8 cellular contexts compared by ENCODE assay signal in the genomic region with DNA sequence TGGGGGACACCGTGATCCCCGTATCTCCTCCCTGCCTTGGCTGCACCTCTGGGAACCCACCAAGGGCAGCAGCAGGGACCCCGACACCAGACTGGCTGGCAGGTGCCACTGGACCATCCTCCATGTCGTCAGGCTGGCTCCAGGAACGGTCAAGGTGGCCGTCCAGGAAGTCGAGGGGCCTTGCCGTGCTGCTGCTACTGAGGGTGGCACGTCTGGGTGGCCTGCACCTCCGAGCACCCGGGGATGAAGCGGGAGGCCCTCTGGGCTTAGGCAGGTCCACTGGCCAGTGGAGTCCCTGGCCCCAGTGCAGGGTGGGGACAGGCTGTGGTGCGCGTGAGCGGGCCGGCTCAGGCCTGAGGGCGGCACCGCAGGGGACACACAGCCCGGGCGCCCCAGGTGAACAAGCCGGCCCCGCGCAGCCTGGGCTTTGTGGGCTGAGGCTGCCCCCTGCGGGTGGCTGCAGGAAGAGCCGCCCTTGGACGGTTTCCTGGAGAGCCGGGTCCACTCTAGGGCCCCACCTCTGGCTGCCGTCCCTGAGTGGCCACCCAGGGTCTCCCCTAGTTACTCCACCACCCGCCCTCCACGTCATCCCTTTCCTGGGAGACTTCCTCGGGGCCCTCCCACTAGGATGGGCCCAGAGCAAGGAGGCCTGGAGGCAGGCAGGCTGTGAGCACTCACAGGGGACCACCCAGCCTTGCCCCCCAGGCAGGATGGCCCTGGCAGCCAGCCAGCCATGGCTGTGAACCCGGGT. TPM values are rescaled to one million over a fixed set of nuclear protein-coding genes. Genes with fewer than 3 reads are reported as not detected.
DNase-seq lines count a peak whose midpoint lies in the region; ATAC-seq and TF ChIP-seq lines count a peak whose summit lies in the region.

No MANE protein-coding gene starts in this region.

- H3K9me3 ChIP-seq in CD8-positive, alpha-beta memory T cell (ENCODE audit: low read length) = no peaks in the 10 kb centered on the region
- no peaks in the 10 kb centered on the region for H3K9me3 ChIP-seq in breast epithelium

- peaks cover 7% of the 10 kb centered on the region for H3K4me1 ChIP-seq in CD8-positive, alpha-beta memory T cell (ENCODE audit: insufficient read depth, low read length)
- peaks cover 7 to 10% of the 10 kb centered on the region in 2 donors for H3K4me1 ChIP-seq in breast epithelium

- POLR2A ChIA-PET in CD8-positive, alpha-beta memory T cell (lab: Charles Lee) = no interaction called here

- H3K4me3 ChIP-seq in CD8-positive, alpha-beta memory T cell (ENCODE audit: low read length) = no peak overlapping the region
- H3K4me3 ChIP-seq in WI38 (ENCODE audit: low read depth, low read length) (no peak overlapping the region), breast epithelium (peak overlapping the region in 1 of 3 donors; percentile 26), kidney epithelial cell (ENCODE audit: low read depth, low read length) (no peak overlapping the region)

- no peak for TF ChIP-seq POLR2A in breast epithelium (IDR thresholded peaks at IDR 0.05)

- CTCF ChIA-PET in CD8-positive, alpha-beta memory T cell (lab: Charles Lee) = interaction anchor here (1.1 kb wide), 1 partner anchor 84 kb away, joined by 3 read pairs; no protein-coding TSS in a partner anchor

- H3K4me3 Mint-ChIP-seq in CD8-positive, alpha-beta memory T cell = no peak overlapping the region

- peaks cover 0 to 7% (median 0%) of the 10 kb centered on the region in 3 donors for H3K36me3 Mint-ChIP-seq in CD8-positive, alpha-beta memory T cell

- no peaks in the 10 kb centered on the region for H3K27me3 ChIP-seq in CD8-positive, alpha-beta memory T cell (ENCODE audit: insufficient read depth, low read length, poor library complexity, severe bottlenecking)
- H3K27me3 ChIP-seq in breast epithelium (no peaks in the 10 kb centered on the region), kidney epithelial cell (ENCODE audit: control insufficient read depth, insufficient read depth, low read length) (peaks cover 4% of the 10 kb centered on the region)

- no peak overlapping the region for H3K27ac ChIP-seq in CD8-positive, alpha-beta memory T cell (ENCODE audit: low read depth, low read length)
- H3K27ac ChIP-seq in breast epithelium = peak overlapping the region in 1 of 2 donors; percentile 38

- TF ChIP-seq CTCF in WI38 (IDR thresholded peaks at IDR 0.05; ENCODE audit: low read depth, low read length) = peak; percentile 83
- peak; percentile 46 to 83 (median 75) for TF ChIP-seq CTCF in breast epithelium (IDR thresholded peaks at IDR 0.05)
- peak; percentile 85 for TF ChIP-seq CTCF in kidney epithelial cell (IDR thresholded peaks at IDR 0.05; ENCODE audit: insufficient read depth, low read length, poor library complexity, severe bottlenecking)

- H3K27ac Mint-ChIP-seq in CD8-positive, alpha-beta memory T cell = no peak overlapping the region

- H3K36me3 ChIP-seq in CD8-positive, alpha-beta memory T cell (ENCODE audit: insufficient read depth, low read length) = no peaks in the 10 kb centered on the region
- H3K36me3 ChIP-seq in breast epithelium (no peaks in the 10 kb centered on the region), kidney epithelial cell (ENCODE audit: control insufficient read depth, insufficient read depth, low read length) (peaks cover 1% of the 10 kb centered on the region)

- peaks cover 0 to 4% of the 10 kb centered on the region in 2 donors for H3K27me3 Mint-ChIP-seq in CD8-positive, alpha-beta memory T cell

- peaks cover 0 to 8% (median 3%) of the 10 kb centered on the region in 3 donors for H3K4me1 Mint-ChIP-seq in CD8-positive, alpha-beta memory T cell

- ATAC-seq in HG02759 (IDR thresholded peaks at IDR 0.05; ENCODE audit: unreplicated experiment) = peak; percentile 58

- H3K9me3 Mint-ChIP-seq in CD8-positive, alpha-beta memory T cell = peaks cover 0 to 4% (median 0%) of the 10 kb centered on the region in 5 donors

- intact Hi-C loops in breast epithelium (cut with DNase I; ENCODE audit: low total_unique reads) = loop anchor here (1.0 kb wide), 1 partner anchor 84 kb away; no protein-coding TSS in a partner anchor

- DNase-seq in CD8-positive, alpha-beta memory T cell = peak; percentile 45 to 67 (median 50)
- peak in 1 of 2 donors; percentile 70 for DNase-seq in breast epithelium (ENCODE audit: low spot score in 2 of 2)
- DNase-seq in kidney epithelial cell (ENCODE audit: low read depth) = no peak
- DNase-seq in stimulated activated CD4-positive, alpha-beta T cell treated with anti-CD3 and anti-CD28 coated beads, TNF-alpha, amount 100 ng/mL, for 1 hour (ENCODE audit: low read depth in 3 of 3, low spot score in 1 of 3) = peak in 2 of 3 donors; percentile 36 to 65
- no peak for DNase-seq in foreskin melanocyte
- no peak for DNase-seq in NCI-H187 (lab: John Stamatoyannopoulos, UW)

RNA-seq across cellular contexts. Expression of a gene that starts 42.8 kb away (rescaled TPM):
- total RNA-seq in CD8-positive, alpha-beta memory T cell = 100 to 1,000 TPM in 1 of 2 experiments, 10 to 100 TPM in 1; 91.4 to 102 TPM
- 21.6 TPM for polyA plus RNA-seq in CD8-positive, alpha-beta memory T cell
- total RNA-seq in breast epithelium (10 to 100 TPM; 12.5 to 14.9 (median 13.3) TPM), kidney epithelial cell (20.2 and 22.2 TPM in 2 replicates)

Comparison
In these comparisons a context has a peak if more than half of its experiments do, and no peak if none do; other contexts are left out.
1. DNase-seq: peak in CD8-positive, alpha-beta memory T cell (5 of 5) and stimulated activated CD4-positive, alpha-beta T cell treated with anti-CD3 and anti-CD28 coated beads, TNF-alpha, amount 100 ng/mL, for 1 hour (2 of 3); none in kidney epithelial cell (single experiment), foreskin melanocyte (single experiment) and NCI-H187 (0 of 2).
2. Peak in every context shown above with its lines, with median percentiles within 50 percentile points of each other: CTCF ChIP-seq.